In the genomic region with DNA sequence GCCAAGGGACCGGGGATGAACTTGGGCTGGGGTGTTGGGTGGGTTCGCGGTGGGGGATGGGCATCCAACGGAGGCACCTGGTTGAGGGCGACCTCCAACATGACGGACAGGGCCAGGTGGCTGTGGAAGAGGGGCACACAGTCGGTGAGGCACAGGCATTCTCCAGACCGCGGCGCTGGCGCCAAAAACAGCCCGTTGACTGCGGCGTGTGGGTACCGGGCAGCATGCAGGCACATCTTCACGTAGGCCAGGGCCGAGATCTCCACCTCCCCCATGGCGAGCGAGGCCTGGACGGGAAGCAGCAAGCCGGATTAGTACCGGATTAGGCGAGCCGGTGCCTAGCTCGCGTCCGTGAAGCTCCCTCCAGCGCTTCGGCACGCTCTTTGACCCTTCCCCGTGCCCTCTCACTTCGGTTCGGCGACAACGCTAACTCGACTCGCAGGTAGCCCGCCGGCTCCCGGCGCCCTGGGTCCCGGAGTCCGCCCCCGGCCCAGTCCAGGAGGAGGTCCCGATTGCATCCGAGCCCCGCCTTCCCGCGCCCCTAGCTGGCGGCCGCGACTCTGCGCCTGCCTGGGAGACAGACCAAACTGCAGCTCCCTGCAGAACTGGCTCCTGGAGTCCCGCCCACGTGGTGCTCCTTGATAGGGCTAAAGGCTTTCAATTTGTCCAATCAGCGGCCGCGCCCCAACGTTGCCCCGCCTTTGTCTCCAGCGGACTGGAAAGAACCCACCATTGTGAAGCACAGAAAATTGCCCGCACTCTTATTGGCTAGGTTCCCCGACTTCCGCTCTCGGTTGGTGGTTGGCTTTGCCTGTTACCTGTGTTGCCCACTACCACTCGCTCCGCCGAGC, we compare ENCODE assay signal across 8 cellular contexts. TPM values are rescaled to one million over a fixed set of nuclear protein-coding genes. Genes with fewer than 3 reads are reported as not detected.
A peak's percentile ranks its signal among the peaks of the same experiment; 100 is the strongest.
DNase-seq lines count a peak whose midpoint lies in the region; ATAC-seq and TF ChIP-seq lines count a peak whose summit lies in the region.

Gene EMC9, minus strand, starts transcription at position 562 of the 851 bp plus-strand sequence. Its CDS starts 287 bp downstream, at position 275.

- peak within 1 kb of the TSS; percentile 97 for H3K27ac Mint-ChIP-seq in activated T-cell treated with anti-CD3 and anti-CD28 coated beads, Interleukin-2, amount 50 U/mL, for 24 hours

- in situ Hi-C loops in KBM-7 (cut with MboI; ENCODE audit: low pct_unique_long_range_greater_than_20kb, low sequenced_read_pairs): no loop called here

- peaks cover 94% of the 10 kb centered on the region for H3K36me3 Mint-ChIP-seq in activated T-cell treated with anti-CD3 and anti-CD28 coated beads, Interleukin-2, amount 50 U/mL, for 24 hours (ENCODE audit: low read depth)

- H3K4me1 ChIP-seq in mucosa of rectum (ENCODE audit: control insufficient read depth in 2 of 2, insufficient read depth in 2 of 2, low read length in 2 of 2): peaks cover 40 to 42% of the 10 kb centered on the region in 2 donors

- peaks cover 76% of the 10 kb centered on the region for H3K4me1 Mint-ChIP-seq in activated T-cell treated with anti-CD3 and anti-CD28 coated beads, Interleukin-2, amount 50 U/mL, for 24 hours (ENCODE audit: low read depth)

- H3K4me3 Mint-ChIP-seq in activated T-cell treated with anti-CD3 and anti-CD28 coated beads, Interleukin-2, amount 50 U/mL, for 24 hours: peak within 1 kb of the TSS; percentile 98

- H3K27ac ChIP-seq in mucosa of rectum (ENCODE audit: low read depth in 2 of 2, low read length in 2 of 2): peak within 1 kb of the TSS; percentile 95 to 96

- no peaks in the 10 kb centered on the region for H3K9me3 Mint-ChIP-seq in activated T-cell treated with anti-CD3 and anti-CD28 coated beads, Interleukin-2, amount 50 U/mL, for 24 hours

- no peaks in the 10 kb centered on the region for H3K9me3 ChIP-seq in mucosa of rectum (ENCODE audit: control insufficient read depth in 2 of 2, low read length in 2 of 2)

- H3K9ac ChIP-seq in mucosa of rectum (ENCODE audit: low read depth in 1 of 2, low read length in 2 of 2): peak within 1 kb of the TSS; percentile 81 to 96

- peak within 1 kb of the TSS; percentile 79 to 93 for H3K4me3 ChIP-seq in mucosa of rectum (ENCODE audit: low read length in 2 of 2)

- peak; percentile 70 for ATAC-seq in GM21717 (IDR thresholded peaks at IDR 0.05; ENCODE audit: unreplicated experiment)

- H3K27me3 ChIP-seq in mucosa of rectum (ENCODE audit: control insufficient read depth in 2 of 2, insufficient read depth in 2 of 2, low read length in 2 of 2): no peaks in the 10 kb centered on the region

- H3K36me3 ChIP-seq in mucosa of rectum (ENCODE audit: control insufficient read depth in 2 of 2, insufficient read depth in 2 of 2, low read length in 2 of 2): peaks cover 36 to 42% of the 10 kb centered on the region in 2 donors

- no peaks in the 10 kb centered on the region for H3K27me3 Mint-ChIP-seq in activated T-cell treated with anti-CD3 and anti-CD28 coated beads, Interleukin-2, amount 50 U/mL, for 24 hours

- peak; percentile 100 for DNase-seq in DMS79 (lab: John Stamatoyannopoulos, UW)
- peak; percentile 100 for DNase-seq in KBM-7
- DNase-seq in activated T-cell treated with anti-CD3 and anti-CD28 coated beads, Interleukin-2, amount 50 U/mL, for 24 hours: peak; percentile 99
- DNase-seq in erythroblast (lab: John Stamatoyannopoulos, UW): peak; percentile 99
- DNase-seq in stimulated activated CD8-positive, alpha-beta memory T cell treated with anti-CD3 and anti-CD28 coated beads, Interleukin-4, amount 100 ng/mL, for 48 hours: peak; percentile 100

- peak; percentile 89 for TF ChIP-seq POLR2A in erythroblast (IDR thresholded peaks at IDR 0.05; ENCODE audit: low read length)

TF ChIP-seq in PFSK-1, 5 proteins besides CTCF, POLR2A, EP300 and RAD21:
- TF ChIP-seq TAF1 (IDR thresholded peaks at IDR 0.05; ENCODE audit: borderline replicate concordance, insufficient read depth, low read length): peak; percentile 83; the same call in 1 of the 2 replicates
- peak; percentile 69 for TF ChIP-seq POLR2AphosphoS5 (IDR thresholded peaks at IDR 0.05; ENCODE audit: low read depth, low read length)
- TF ChIP-seq FOXP2 (optimal IDR thresholded peaks at IDR 0.05; ENCODE audit: borderline replicate concordance, extremely low read depth, extremely low read length, insufficient read depth): no peak
- TF ChIP-seq, protein P1, sequence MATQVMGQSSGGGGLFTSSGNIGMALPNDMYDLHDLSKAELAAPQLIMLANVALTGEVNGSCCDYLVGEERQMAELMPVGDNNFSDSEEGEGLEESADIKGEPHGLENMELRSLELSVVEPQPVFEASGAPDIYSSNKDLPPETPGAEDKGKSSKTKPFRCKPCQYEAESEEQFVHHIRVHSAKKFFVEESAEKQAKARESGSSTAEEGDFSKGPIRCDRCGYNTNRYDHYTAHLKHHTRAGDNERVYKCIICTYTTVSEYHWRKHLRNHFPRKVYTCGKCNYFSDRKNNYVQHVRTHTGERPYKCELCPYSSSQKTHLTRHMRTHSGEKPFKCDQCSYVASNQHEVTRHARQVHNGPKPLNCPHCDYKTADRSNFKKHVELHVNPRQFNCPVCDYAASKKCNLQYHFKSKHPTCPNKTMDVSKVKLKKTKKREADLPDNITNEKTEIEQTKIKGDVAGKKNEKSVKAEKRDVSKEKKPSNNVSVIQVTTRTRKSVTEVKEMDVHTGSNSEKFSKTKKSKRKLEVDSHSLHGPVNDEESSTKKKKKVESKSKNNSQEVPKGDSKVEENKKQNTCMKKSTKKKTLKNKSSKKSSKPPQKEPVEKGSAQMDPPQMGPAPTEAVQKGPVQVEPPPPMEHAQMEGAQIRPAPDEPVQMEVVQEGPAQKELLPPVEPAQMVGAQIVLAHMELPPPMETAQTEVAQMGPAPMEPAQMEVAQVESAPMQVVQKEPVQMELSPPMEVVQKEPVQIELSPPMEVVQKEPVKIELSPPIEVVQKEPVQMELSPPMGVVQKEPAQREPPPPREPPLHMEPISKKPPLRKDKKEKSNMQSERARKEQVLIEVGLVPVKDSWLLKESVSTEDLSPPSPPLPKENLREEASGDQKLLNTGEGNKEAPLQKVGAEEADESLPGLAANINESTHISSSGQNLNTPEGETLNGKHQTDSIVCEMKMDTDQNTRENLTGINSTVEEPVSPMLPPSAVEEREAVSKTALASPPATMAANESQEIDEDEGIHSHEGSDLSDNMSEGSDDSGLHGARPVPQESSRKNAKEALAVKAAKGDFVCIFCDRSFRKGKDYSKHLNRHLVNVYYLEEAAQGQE (IDR thresholded peaks at IDR 0.05; ENCODE audit: insufficient read depth in 1 of 2, low read depth in 2 of 2, low read length in 2 of 2): 0 out of 4 replicates have a peak, but pooled peaks of 1 of the 2 experiments have one; percentile 6
- TF ChIP-seq SIN3A (IDR thresholded peaks at IDR 0.05; ENCODE audit: borderline replicate concordance, insufficient read depth, low read length): no peak

RNA-seq across cellular contexts. Expression of gene EMC9, which starts in this region (rescaled TPM):
- 45.3 TPM for polyA plus RNA-seq in PFSK-1 (2012; ENCODE audit: insufficient read length, low read depth)

Comparison
In these comparisons a context has a peak if more than half of its experiments do, and no peak if none do; other contexts are left out.
1. Peak in every context shown above with its lines: DNase-seq, ATAC-seq, H3K4me3 ChIP-seq and H3K27ac ChIP-seq.